13 cellular contexts compared by ENCODE assay signal in genomic region chr1:84686203-84686602, GRCh38. TPM values are rescaled to one million over a fixed set of nuclear protein-coding genes. Genes with fewer than 3 reads are reported as not detected.
DNase-seq lines count a peak whose midpoint lies in the region; ATAC-seq and TF ChIP-seq lines count a peak whose summit lies in the region.
"Had no signal": no experiment of that assay in that cellular context is flagged by ENCODE, and none has a peak within 500 bp of the region (broad histone marks: within the 10 kb centered on the region; RNA-seq: fewer than 3 reads in every experiment).

No MANE protein-coding gene starts in this region.

- POLR2A ChIA-PET in HEK293 (lab: Yijun Ruan, JAX), result no interaction called here

- H3K27ac ChIP-seq in HEK293 (ENCODE audit: extremely low read depth, low read depth, low read length), result no peak overlapping the region
- H3K27ac ChIP-seq in dorsolateral prefrontal cortex, result no peak overlapping the region
- no peak overlapping the region for H3K27ac ChIP-seq in neural progenitor cell
- no peak overlapping the region for H3K27ac ChIP-seq in suprapubic skin
- H3K27ac ChIP-seq: BLaER1, SJCRH30 had no signal

- in situ Hi-C loops in KBM-7 (cut with MboI; ENCODE audit: low pct_unique_long_range_greater_than_20kb, low sequenced_read_pairs), result no loop called here

- H3K27me3 ChIP-seq in dorsolateral prefrontal cortex (no peaks in the 10 kb centered on the region), neural progenitor cell (no peaks in the 10 kb centered on the region), suprapubic skin (no peaks in the 10 kb centered on the region)
- H3K27me3 ChIP-seq: BLaER1, SJCRH30 had no signal

- H3K9me3 Mint-ChIP-seq in neural progenitor cell, result no peaks in the 10 kb centered on the region
- H3K9me3 Mint-ChIP-seq: CD8-positive, alpha-beta T cell had no signal

- no peak for TF ChIP-seq EP300 in suprapubic skin (IDR thresholded peaks at IDR 0.05)

- H2AFZ ChIP-seq in neural progenitor cell (replicated peaks), result no peak overlapping the region

- peaks cover 17% of the 10 kb centered on the region for H3K4me1 Mint-ChIP-seq in neural progenitor cell

- DNase-seq in NCI-H82 treated with DMSO at 0.1 percent for 48 hours (lab: John Stamatoyannopoulos, UW; ENCODE audit: unreplicated experiment) (peak; percentile 54), dorsolateral prefrontal cortex (no peak), neural progenitor cell (ENCODE audit: low spot score) (no peak), KBM-7 (no peak), suprapubic skin (ENCODE audit: low spot score in 2 of 2) (no peak)
- DNase-seq: CD8-positive, alpha-beta T cell; H7; NCI-H1105 treated with DMSO at 0.1 percent for 48 hours; NCI-H1694 treated with DMSO at 0.1 percent for 48 hours; SJCRH30 had no signal

- H3K4me2 ChIP-seq in neural progenitor cell, result peak overlapping the region; percentile 11
- H3K4me2 ChIP-seq: BLaER1 had no signal

- peaks cover 85% of the 10 kb centered on the region for H3K79me2 ChIP-seq in neural progenitor cell (ENCODE audit: low read depth)

- no peak overlapping the region for H3K9ac ChIP-seq in neural progenitor cell
- H3K9ac ChIP-seq: BLaER1 had no signal

- no peak for TF ChIP-seq POLR2A in suprapubic skin (IDR thresholded peaks at IDR 0.05)

- CTCF ChIA-PET in HEK293 (lab: Yijun Ruan, JAX), result interaction anchor here (0.6 to 0.7 kb wide), 2 partner anchors 11 to 18 kb away, joined by 3 to 4 read pairs; no protein-coding TSS in a partner anchor

- H3K36me3 Mint-ChIP-seq in neural progenitor cell, result peaks cover 4% of the 10 kb centered on the region

- H3K36me3 ChIP-seq in HEK293 (ENCODE audit: control insufficient read depth in 2 of 2, insufficient read depth in 1 of 2, low read length in 2 of 2) (no peaks in the 10 kb centered on the region), neural progenitor cell (no peaks in the 10 kb centered on the region), suprapubic skin (no peaks in the 10 kb centered on the region)
- H3K36me3 ChIP-seq: SJCRH30 had no signal

- TF ChIP-seq CTCF in HEK293 (tag by site-specific recombination; IDR thresholded peaks at IDR 0.05) (no peak), dorsolateral prefrontal cortex (IDR thresholded peaks at IDR 0.05 in 54 of 56, conservative IDR thresholded peaks at IDR 0.05 in 2 of 56; ENCODE audit: low read depth in 1 of 56, partially characterized antibody in 56 of 56) (no peak), neural progenitor cell (IDR thresholded peaks at IDR 0.05) (no peak), suprapubic skin (IDR thresholded peaks at IDR 0.05) (no peak)

- H4K20me1 ChIP-seq in neural progenitor cell (ENCODE audit: low read depth), result peaks cover 44% of the 10 kb centered on the region

- H3F3A ChIP-seq in neural progenitor cell (ENCODE audit: low read depth), result peaks cover 24% of the 10 kb centered on the region

- no peak overlapping the region for H3K4me3 ChIP-seq in HEK293 (ENCODE audit: low read depth, low read length)
- peak overlapping the region in 44 of 59 donors; percentile 0 to 94 (median 80) for H3K4me3 ChIP-seq in dorsolateral prefrontal cortex
- no peak overlapping the region for H3K4me3 ChIP-seq in neural progenitor cell
- H3K4me3 ChIP-seq in suprapubic skin, result no peak overlapping the region
- H3K4me3 ChIP-seq: BLaER1, SJCRH30 had no signal

- 97% methylated on average over 1 of the region's 1 CpG for WGBS in suprapubic skin

- ATAC-seq in GM21528 (IDR thresholded peaks at IDR 0.05; ENCODE audit: low FRiP score, unreplicated experiment), result no peak
- ATAC-seq: CD8-positive, alpha-beta T cell had no signal

- H3K27me3 Mint-ChIP-seq in neural progenitor cell (ENCODE audit: insufficient read depth, low read depth), result peaks cover 2% of the 10 kb centered on the region

- intact Hi-C loops in dorsolateral prefrontal cortex (cut with DNase I), result no loop called here

- H3K4me1 ChIP-seq in HEK293 (ENCODE audit: control insufficient read depth, insufficient read depth, low read length), result 0 out of 2 replicates have a peak, but pooled peaks cover 3% of the 10 kb centered on the region
- H3K4me1 ChIP-seq in neural progenitor cell, result peaks cover 35% of the 10 kb centered on the region
- peaks cover 19% of the 10 kb centered on the region for H3K4me1 ChIP-seq in suprapubic skin
- H3K4me1 ChIP-seq: SJCRH30 had no signal

- no peak overlapping the region for H3K4me3 Mint-ChIP-seq in neural progenitor cell
- H3K4me3 Mint-ChIP-seq: CD8-positive, alpha-beta T cell had no signal

- H3K9me3 ChIP-seq in HEK293 (ENCODE audit: control insufficient read depth, insufficient read depth, low read depth, low read length), result no peaks in the 10 kb centered on the region
- H3K9me3 ChIP-seq in neural progenitor cell (ENCODE audit: low read depth), result no peaks in the 10 kb centered on the region
- H3K9me3 ChIP-seq in suprapubic skin, result no peaks in the 10 kb centered on the region
- H3K9me3 ChIP-seq: BLaER1, SJCRH30 had no signal

- no peak overlapping the region for H3K27ac Mint-ChIP-seq in neural progenitor cell
- H3K27ac Mint-ChIP-seq: CD8-positive, alpha-beta T cell had no signal

TF ChIP-seq in HEK293, 187 proteins besides CTCF, POLR2A, EP300 and RAD21:
- TF ChIP-seq ZNF202 (tag by site-specific recombination; IDR thresholded peaks at IDR 0.05; ENCODE audit: borderline replicate concordance) (no peak), PRDM6 (tag by site-specific recombination; IDR thresholded peaks at IDR 0.05) (peak; percentile 54)
TF ChIP-seq in HEK293: peak in this region for 1.

RNA-seq across cellular contexts. Expression of gene SSX2IP, which starts 4.1 kb away (rescaled TPM):
- total RNA-seq in dorsolateral prefrontal cortex (100 to 1,000 TPM in 28 of 120 experiments, 10 to 100 TPM in 92; 27.5 to 131 (median 86.0) TPM), neural progenitor cell (ENCODE audit: low replicate concordance) (28.2 and 54.1 TPM in 2 replicates), suprapubic skin (10 to 100 TPM in 1 of 4 donors, 1 to 10 TPM in 3; 6.1 to 12.8 (median 9.4) TPM)

Comparison
In these comparisons a context has a peak if more than half of its experiments do, and no peak if none do; other contexts are left out.
1. H3K4me3 ChIP-seq: peak in dorsolateral prefrontal cortex (44 of 59); none in HEK293 (single experiment), neural progenitor cell (single experiment) and suprapubic skin (single experiment).